Comparison of ENCODE assay signal across 1 cellular context in the genomic region with DNA sequence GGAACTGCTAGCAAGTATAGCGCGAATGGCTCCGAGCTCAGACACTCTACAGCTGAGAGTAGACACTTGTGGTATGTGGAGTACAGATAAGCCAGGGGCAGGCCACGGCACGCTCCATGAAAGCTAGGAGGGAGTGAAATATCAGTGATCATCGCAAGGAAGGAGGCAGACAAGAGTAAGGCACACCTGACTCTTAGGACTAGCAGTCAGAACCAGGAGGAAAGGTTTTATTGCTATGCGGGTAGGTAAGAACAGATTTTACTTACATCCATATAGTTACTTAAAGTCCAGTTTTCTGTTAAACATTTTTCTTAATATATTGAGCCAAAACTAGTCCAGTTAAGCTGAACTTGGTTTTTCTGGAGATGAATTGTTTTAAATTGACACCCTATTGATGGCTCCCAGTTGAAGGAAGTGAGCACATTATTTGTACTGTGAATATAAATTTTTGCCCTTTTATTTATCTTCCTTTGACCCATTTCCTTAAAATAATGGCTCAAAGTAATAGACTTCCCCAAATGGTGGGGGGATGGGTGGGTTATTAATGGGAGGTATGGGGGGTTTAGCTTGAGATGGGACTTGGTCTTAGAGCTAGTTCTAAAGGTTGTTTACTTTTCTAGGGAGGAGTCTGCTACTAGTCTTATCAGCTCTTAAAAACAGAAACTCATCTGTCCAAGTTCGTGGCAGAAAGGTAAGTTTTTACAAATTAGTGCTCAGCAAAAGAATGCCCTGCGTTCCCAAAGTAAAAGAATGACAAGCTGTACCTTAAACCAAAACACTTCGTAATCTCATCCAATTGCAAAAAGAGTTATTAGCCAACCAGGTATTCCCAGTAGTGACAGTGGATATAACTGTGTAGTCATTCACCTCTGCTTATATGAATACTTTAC.
TF ChIP-seq lines count a peak whose summit lies in the region.

No MANE protein-coding gene starts in this region.

TF ChIP-seq in GM23338, 12 proteins besides CTCF, POLR2A, EP300 and RAD21:
- TF ChIP-seq, protein P1, sequence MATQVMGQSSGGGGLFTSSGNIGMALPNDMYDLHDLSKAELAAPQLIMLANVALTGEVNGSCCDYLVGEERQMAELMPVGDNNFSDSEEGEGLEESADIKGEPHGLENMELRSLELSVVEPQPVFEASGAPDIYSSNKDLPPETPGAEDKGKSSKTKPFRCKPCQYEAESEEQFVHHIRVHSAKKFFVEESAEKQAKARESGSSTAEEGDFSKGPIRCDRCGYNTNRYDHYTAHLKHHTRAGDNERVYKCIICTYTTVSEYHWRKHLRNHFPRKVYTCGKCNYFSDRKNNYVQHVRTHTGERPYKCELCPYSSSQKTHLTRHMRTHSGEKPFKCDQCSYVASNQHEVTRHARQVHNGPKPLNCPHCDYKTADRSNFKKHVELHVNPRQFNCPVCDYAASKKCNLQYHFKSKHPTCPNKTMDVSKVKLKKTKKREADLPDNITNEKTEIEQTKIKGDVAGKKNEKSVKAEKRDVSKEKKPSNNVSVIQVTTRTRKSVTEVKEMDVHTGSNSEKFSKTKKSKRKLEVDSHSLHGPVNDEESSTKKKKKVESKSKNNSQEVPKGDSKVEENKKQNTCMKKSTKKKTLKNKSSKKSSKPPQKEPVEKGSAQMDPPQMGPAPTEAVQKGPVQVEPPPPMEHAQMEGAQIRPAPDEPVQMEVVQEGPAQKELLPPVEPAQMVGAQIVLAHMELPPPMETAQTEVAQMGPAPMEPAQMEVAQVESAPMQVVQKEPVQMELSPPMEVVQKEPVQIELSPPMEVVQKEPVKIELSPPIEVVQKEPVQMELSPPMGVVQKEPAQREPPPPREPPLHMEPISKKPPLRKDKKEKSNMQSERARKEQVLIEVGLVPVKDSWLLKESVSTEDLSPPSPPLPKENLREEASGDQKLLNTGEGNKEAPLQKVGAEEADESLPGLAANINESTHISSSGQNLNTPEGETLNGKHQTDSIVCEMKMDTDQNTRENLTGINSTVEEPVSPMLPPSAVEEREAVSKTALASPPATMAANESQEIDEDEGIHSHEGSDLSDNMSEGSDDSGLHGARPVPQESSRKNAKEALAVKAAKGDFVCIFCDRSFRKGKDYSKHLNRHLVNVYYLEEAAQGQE (IDR thresholded peaks at IDR 0.05; ENCODE audit: unreplicated experiment) = no peak
- no peak for TF ChIP-seq ZNF114 (CRISPR knock-in tag; IDR thresholded peaks at IDR 0.05)
- no peak for TF ChIP-seq ZNF331 (CRISPR knock-in tag; IDR thresholded peaks at IDR 0.05; ENCODE audit: low read depth)
- TF ChIP-seq POLR2AphosphoS5 (IDR thresholded peaks at IDR 0.05; ENCODE audit: low read depth) = peak; percentile 14
